ENCODE assay signal across 8 cellular contexts in genomic region chr2:101239760-101240118, GRCh38. TPM values are rescaled to one million over a fixed set of nuclear protein-coding genes. Genes with fewer than 3 reads are reported as not detected.
DNase-seq lines count a peak whose midpoint lies in the region; ATAC-seq and TF ChIP-seq lines count a peak whose summit lies in the region.
"Not testable (repeated sequence)": the region's sequence is repeated elsewhere in the genome, so short reads cannot be mapped to it uniquely, and the experiment has no call there.

No MANE protein-coding gene starts in this region.

- not testable (repeated sequence) for H2BK15ac ChIP-seq in mesenchymal stem cell (ENCODE audit: low read depth, poor library complexity, severe bottlenecking)

- H3K9me3 Mint-ChIP-seq in progenitor cell of endocrine pancreas (ENCODE audit: low read depth) = peaks cover 28% of the 10 kb centered on the region
- H3K9me3 Mint-ChIP-seq in type B pancreatic cell = peaks cover 19% of the 10 kb centered on the region

- peak overlapping the region; percentile 47; the same call in 1 of the 2 replicates for H2AFZ ChIP-seq in Loucy (ENCODE audit: low read length)
- H2AFZ ChIP-seq in mesenchymal stem cell (ENCODE audit: low read depth, low read length) = not testable (repeated sequence)

- peak overlapping the region; percentile 64 for H3K4me3 Mint-ChIP-seq in progenitor cell of endocrine pancreas (ENCODE audit: low read depth)
- peak overlapping the region; percentile 76 for H3K4me3 Mint-ChIP-seq in type B pancreatic cell

- H3K4me3 ChIP-seq in Loucy (ENCODE audit: low read length, poor library complexity, severe bottlenecking); body of pancreas; left lung; mesenchymal stem cell (ENCODE audit: insufficient read depth in 1 of 2, low read depth in 1 of 2, low read length in 2 of 2): not testable (repeated sequence)

- H3K4me1 ChIP-seq in Loucy (ENCODE audit: insufficient read depth, low read length, poor library complexity, severe bottlenecking); left lung; mesenchymal stem cell (ENCODE audit: control insufficient read depth, insufficient read depth, low read depth, low read length): not testable (repeated sequence)
- H3K4me1 ChIP-seq in body of pancreas = peaks cover 57% of the 10 kb centered on the region

- not testable (repeated sequence) for H3K9me3 ChIP-seq in Loucy (ENCODE audit: insufficient read depth, low read depth, low read length); body of pancreas; left lung; mesenchymal stem cell (ENCODE audit: control insufficient read depth, low read length)

- not testable (repeated sequence) for H4K20me1 ChIP-seq in Loucy (ENCODE audit: insufficient read depth, low read length, poor library complexity, severe bottlenecking)

- intact Hi-C loops in body of pancreas (cut with DNase I); left lung (cut with DNase I): not testable (repeated sequence)

- peaks cover 47% of the 10 kb centered on the region for H3K4me1 Mint-ChIP-seq in progenitor cell of endocrine pancreas (ENCODE audit: low read depth)
- H3K4me1 Mint-ChIP-seq in type B pancreatic cell (ENCODE audit: unreplicated experiment) = peaks cover 44% of the 10 kb centered on the region

- not testable (repeated sequence) for H3K79me1 ChIP-seq in mesenchymal stem cell (replicated peaks; ENCODE audit: low read length, poor library complexity, severe bottlenecking)

- TF ChIP-seq CTCF in 22Rv1 (IDR thresholded peaks at IDR 0.05); Loucy (conservative IDR thresholded peaks at IDR 0.05; ENCODE audit: low read length); body of pancreas (IDR thresholded peaks at IDR 0.05); left lung (IDR thresholded peaks at IDR 0.05); progenitor cell of endocrine pancreas (IDR thresholded peaks at IDR 0.05; ENCODE audit: unreplicated experiment); type B pancreatic cell (conservative IDR thresholded peaks at IDR 0.05): not testable (repeated sequence)

- H3K23ac ChIP-seq in mesenchymal stem cell (ENCODE audit: low read length in 2 of 2) = not testable (repeated sequence)

- not testable (repeated sequence) for H3K27me3 Mint-ChIP-seq in progenitor cell of endocrine pancreas, type B pancreatic cell

- H3K27me3 ChIP-seq in Loucy (ENCODE audit: insufficient read depth, low read length, poor library complexity, severe bottlenecking); body of pancreas; left lung; mesenchymal stem cell (ENCODE audit: control insufficient read depth in 1 of 2, insufficient read depth in 1 of 2, low read length in 2 of 2): not testable (repeated sequence)

- H3K79me2 ChIP-seq in Loucy (ENCODE audit: insufficient read depth, low read length) = not testable (repeated sequence)

- TF ChIP-seq POLR2A in body of pancreas (IDR thresholded peaks at IDR 0.05) = not testable (repeated sequence)

- peak overlapping the region; percentile 99 for H3K27ac Mint-ChIP-seq in progenitor cell of endocrine pancreas
- peak overlapping the region; percentile 89 for H3K27ac Mint-ChIP-seq in type B pancreatic cell

- not testable (repeated sequence) for H3K9ac ChIP-seq in Loucy (ENCODE audit: low read depth, low read length, poor library complexity, severe bottlenecking); mesenchymal stem cell (ENCODE audit: low read length)

- not testable (repeated sequence) for ATAC-seq in body of pancreas, left lung

- not testable (repeated sequence) for H3K4me2 ChIP-seq in Loucy (ENCODE audit: low read depth, low read length, poor library complexity, severe bottlenecking)
- H3K4me2 ChIP-seq in mesenchymal stem cell (ENCODE audit: low read length, poor library complexity, severe bottlenecking) = peak overlapping the region; percentile 33

- not testable (repeated sequence) for H2BK12ac ChIP-seq in mesenchymal stem cell (ENCODE audit: low read length in 2 of 2)

- 18 to 20% methylated on average over 2 of the region's 2 CpGs for WGBS in body of pancreas, 2 donors
- 92% methylated on average over 2 of the region's 2 CpGs for WGBS in mesenchymal stem cell

- not testable (repeated sequence) for H4K91ac ChIP-seq in mesenchymal stem cell (ENCODE audit: low read length)

- H3K18ac ChIP-seq in mesenchymal stem cell (ENCODE audit: low read depth in 1 of 2, low read length in 2 of 2) = not testable (repeated sequence)

- H3K4ac ChIP-seq in mesenchymal stem cell (ENCODE audit: low read depth in 1 of 2, low read length in 2 of 2) = not testable (repeated sequence)

- H3K27ac ChIP-seq in 22Rv1 = peak overlapping the region; percentile 93
- H3K27ac ChIP-seq in body of pancreas = peak overlapping the region; percentile 89 to 95 (median 92)
- peak overlapping the region; percentile 55 for H3K27ac ChIP-seq in epithelial cell of prostate
- peak overlapping the region; percentile 68 to 74 for H3K27ac ChIP-seq in left lung
- H3K27ac ChIP-seq in mesenchymal stem cell (ENCODE audit: low read length, poor library complexity, severe bottlenecking) = not testable (repeated sequence)

- not testable (repeated sequence) for H2AK5ac ChIP-seq in mesenchymal stem cell (ENCODE audit: low read length, severe bottlenecking)

- H2BK120ac ChIP-seq in mesenchymal stem cell (ENCODE audit: low read depth, low read length) = not testable (repeated sequence)

- H2BK5ac ChIP-seq in mesenchymal stem cell (ENCODE audit: low read depth, low read length, poor library complexity, severe bottlenecking) = not testable (repeated sequence)

- not testable (repeated sequence) for H3K36me3 ChIP-seq in Loucy (ENCODE audit: insufficient read depth, low read length); body of pancreas (replicated peaks in 1 of 2; ENCODE audit: insufficient read depth in 1 of 2, low read depth in 2 of 2); left lung; mesenchymal stem cell (ENCODE audit: control insufficient read depth in 1 of 2, insufficient read depth in 2 of 2, low read depth in 1 of 2, low read length in 2 of 2)

- H3F3A ChIP-seq in Loucy (ENCODE audit: low read depth) = not testable (repeated sequence)

- DNase-seq in body of pancreas; epithelial cell of prostate (ENCODE audit: low read depth, low spot score); left lung; mesenchymal stem cell; progenitor cell of endocrine pancreas (ENCODE audit: low spot score, unreplicated experiment); type B pancreatic cell (ENCODE audit: extremely low spot score, unreplicated experiment): not testable (repeated sequence)

- H3K9me2 ChIP-seq in Loucy (replicated peaks; ENCODE audit: low read depth, low read length) = not testable (repeated sequence)

- peaks cover 25% of the 10 kb centered on the region for H3K36me3 Mint-ChIP-seq in progenitor cell of endocrine pancreas (ENCODE audit: insufficient read depth)
- H3K36me3 Mint-ChIP-seq in type B pancreatic cell = not testable (repeated sequence)

- H4K8ac ChIP-seq in mesenchymal stem cell (ENCODE audit: low read length) = not testable (repeated sequence)

- H3K14ac ChIP-seq in mesenchymal stem cell (ENCODE audit: low read length in 2 of 2) = not testable (repeated sequence)

RNA-seq across cellular contexts. Expression of gene CNOT11, which starts 12.9 kb away (rescaled TPM):
- total RNA-seq in body of pancreas = 10 to 100 TPM; 10.2 to 34.5 TPM
- 10 to 100 TPM; 32.6 to 35.7 TPM for total RNA-seq in left lung
- 41.6 TPM for polyA plus RNA-seq in mesenchymal stem cell (2013, experiment 1 of 2)
- polyA plus RNA-seq in mesenchymal stem cell (2013, experiment 2 of 2) = 40.2 TPM
- total RNA-seq in progenitor cell of endocrine pancreas = 73.6 and 74.8 TPM in 2 replicates
- 64.5 and 69.6 TPM in 2 replicates for total RNA-seq in type B pancreatic cell (ENCODE audit: low replicate concordance)
